In the genomic region with DNA sequence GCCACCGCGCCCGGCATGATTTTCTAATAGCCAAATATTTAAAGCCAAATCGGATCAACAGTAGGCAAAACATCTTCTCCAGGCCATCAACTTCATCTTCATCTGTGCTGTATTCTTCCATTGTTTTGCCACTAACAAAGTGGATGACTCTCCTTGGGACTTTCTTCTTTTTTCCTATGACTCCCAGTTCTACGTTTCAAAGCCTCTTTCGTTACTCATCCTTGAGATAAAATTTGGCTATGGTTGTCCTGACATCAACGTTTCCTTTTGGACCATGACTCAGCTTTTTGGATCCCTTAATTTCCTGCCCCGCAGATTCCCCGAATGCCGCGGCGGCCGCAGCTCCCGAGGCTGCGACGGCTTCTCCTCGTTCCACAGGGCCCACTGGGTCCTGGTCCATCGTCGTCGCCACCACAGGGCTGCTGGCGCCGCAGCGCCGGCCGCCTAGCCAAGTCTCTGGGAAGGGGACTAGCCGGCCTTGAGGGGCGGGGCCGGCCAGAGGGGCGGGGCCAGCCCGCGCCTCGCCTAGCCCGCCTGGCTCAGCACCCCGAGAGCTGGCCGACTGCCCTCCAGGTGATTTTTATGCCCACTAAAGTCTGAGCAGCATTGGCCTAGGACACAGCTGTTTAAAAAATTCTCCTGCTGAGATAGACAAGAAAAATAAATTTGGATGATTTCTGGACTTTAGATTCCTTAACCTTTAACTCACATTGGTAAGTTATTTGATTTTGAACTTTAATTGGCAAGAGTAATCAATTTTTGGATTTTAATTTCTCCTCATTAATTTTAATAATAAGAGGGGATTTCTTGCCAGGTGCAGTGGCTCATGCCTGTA, we compare ENCODE assay signal across 8 cellular contexts.
DNase-seq lines count a peak whose midpoint lies in the region; ATAC-seq and TF ChIP-seq lines count a peak whose summit lies in the region.

No MANE protein-coding gene starts in this region.

- H3K9me2 ChIP-seq in GM23338 (ENCODE audit: insufficient read depth) = no peaks in the 10 kb centered on the region

- H3K4me3 Mint-ChIP-seq in Calu3 (ENCODE audit: low read depth, unreplicated experiment) (peak overlapping the region; percentile 85), GM23338 (peak overlapping the region; percentile 54)

- H3K9me3 Mint-ChIP-seq in Calu3 (ENCODE audit: low read depth, unreplicated experiment) (peaks cover 9% of the 10 kb centered on the region), GM23338 (peaks cover 10% of the 10 kb centered on the region; the same call in 2 of the 3 replicates)

- peak overlapping the region; percentile 61 for H3K4me2 ChIP-seq in GM23338

- peak overlapping the region; percentile 38 for H3K4me3 ChIP-seq in GM23338
- H3K4me3 ChIP-seq in cardiac muscle cell = no peak overlapping the region

- H3K36me3 Mint-ChIP-seq in Calu3 (ENCODE audit: insufficient read depth, unreplicated experiment) (peaks cover 9% of the 10 kb centered on the region), GM23338 (ENCODE audit: low read depth) (peaks cover 4% of the 10 kb centered on the region; the same call in 1 of the 3 replicates)

- no peaks in the 10 kb centered on the region for H3K9me3 ChIP-seq in cardiac muscle cell (ENCODE audit: low read depth)

- peaks cover 48% of the 10 kb centered on the region for H3K4me1 Mint-ChIP-seq in Calu3 (ENCODE audit: low read depth, unreplicated experiment)
- peaks cover 24% of the 10 kb centered on the region for H3K4me1 Mint-ChIP-seq in GM23338

- 0 out of 2 replicates have a peak overlapping the region, but pooled peaks have one; percentile 5 for H2AFZ ChIP-seq in GM23338

- CTCF ChIA-PET in Calu3 (lab: Charles Lee) = interaction anchor here (0.8 kb wide), 1 partner anchor 262 kb away, joined by 3 read pairs; no protein-coding TSS in a partner anchor

- H3K79me2 ChIP-seq in GM23338 (replicated peaks; ENCODE audit: insufficient read depth) = no peaks in the 10 kb centered on the region

- H3K36me3 ChIP-seq in GM23338 (ENCODE audit: insufficient read depth) (no peaks in the 10 kb centered on the region), cardiac muscle cell (no peaks in the 10 kb centered on the region)

- TF ChIP-seq CTCF in Calu3 (IDR thresholded peaks at IDR 0.05; ENCODE audit: unreplicated experiment) (no peak), GM23338 (conservative IDR thresholded peaks at IDR 0.05; ENCODE audit: low read depth in 2 of 2) (no peak), cardiac muscle cell (IDR thresholded peaks at IDR 0.05; ENCODE audit: low read depth, low read length) (no peak)

- H3K27ac ChIP-seq in GM23338 (ENCODE audit: low read depth) = peak overlapping the region; percentile 58
- H3K27ac ChIP-seq in adipose tissue (ENCODE audit: low read depth, low read length) = peak overlapping the region; percentile 56
- no peak overlapping the region for H3K27ac ChIP-seq in cardiac muscle cell

- H3K27ac Mint-ChIP-seq in Calu3 (ENCODE audit: unreplicated experiment) (peak overlapping the region; percentile 95), GM23338 (peak overlapping the region; percentile 38; the same call in 1 of the 2 replicates)

- 11 to 16% (median 11%) methylated on average over 34 to 35 of the region's 35 CpGs for WGBS in adipose tissue, 3 donors

- TSS peak; percentile 95 for BruUV-seq in Calu3 (replicated peaks; lab: Mats Ljungman, UMichigan)

- H3K27me3 ChIP-seq in GM23338 (ENCODE audit: insufficient read depth) = no peaks in the 10 kb centered on the region
- no peaks in the 10 kb centered on the region for H3K27me3 ChIP-seq in cardiac muscle cell

- intact Hi-C loops in Calu3 (cut with micrococcal nuclease; ENCODE audit: unreplicated experiment) = loop anchor here (5.0 kb wide), 2 partner anchors 98 to 107 kb away; a partner anchor contains a TSS

- H3K27me3 Mint-ChIP-seq in Calu3 (ENCODE audit: unreplicated experiment) (no peaks in the 10 kb centered on the region), GM23338 (ENCODE audit: insufficient read depth, low read depth, poor library complexity) (peaks cover 3% of the 10 kb centered on the region)

- DNase-seq in Calu3 = peak; percentile 85
- DNase-seq in GM23338 (ENCODE audit: low spot score) = peak; percentile 82
- DNase-seq in NCI-H526 treated with DMSO at 0.1 percent for 48 hours (lab: John Stamatoyannopoulos, UW) = peak; percentile 78
- DNase-seq in cardiac muscle cell (ENCODE audit: low read depth in 1 of 2, low spot score in 1 of 2) = peak; percentile 67 to 94
- DNase-seq in occipital lobe (lab: John Stamatoyannopoulos, UW) = peak; percentile 58

- no peak for TF ChIP-seq POLR2A in GM18505 (IDR thresholded peaks at IDR 0.05; ENCODE audit: borderline replicate concordance, extremely low read depth, insufficient read depth, insufficient read length)

- no peaks in the 10 kb centered on the region for H4K20me1 ChIP-seq in GM23338 (replicated peaks; ENCODE audit: insufficient read depth)

- H3K4me1 ChIP-seq in GM23338 (ENCODE audit: insufficient read depth) = peaks cover 22% of the 10 kb centered on the region
- H3K4me1 ChIP-seq in cardiac muscle cell (ENCODE audit: low read depth) = peaks cover 15% of the 10 kb centered on the region

- ATAC-seq in GM23338 (peak; percentile 99), HG03571 (IDR thresholded peaks at IDR 0.05; ENCODE audit: unreplicated experiment) (no peak), GM18505 (IDR thresholded peaks at IDR 0.05; ENCODE audit: unreplicated experiment) (no peak)

- no peaks in the 10 kb centered on the region for H3F3A ChIP-seq in GM23338 (replicated peaks; ENCODE audit: low read depth)

TF ChIP-seq in GM23338, 12 proteins besides CTCF, POLR2A, EP300 and RAD21 (continues in another document):
- TF ChIP-seq NANOG (IDR thresholded peaks at IDR 0.05; ENCODE audit: borderline replicate concordance) (no peak), JUNB (IDR thresholded peaks at IDR 0.05; ENCODE audit: unreplicated experiment) (no peak), ZNF114 (CRISPR knock-in tag; IDR thresholded peaks at IDR 0.05) (0 out of 2 replicates have a peak, but pooled peaks have one; percentile 52), CREB1 (CRISPR knock-in tag; IDR thresholded peaks at IDR 0.05; ENCODE audit: low read depth) (peak; percentile 43; the same call in 1 of the 2 replicates), EZH2 (IDR thresholded peaks at IDR 0.05; ENCODE audit: low read depth, unreplicated experiment) (no peak)
- TF ChIP-seq, protein P1, sequence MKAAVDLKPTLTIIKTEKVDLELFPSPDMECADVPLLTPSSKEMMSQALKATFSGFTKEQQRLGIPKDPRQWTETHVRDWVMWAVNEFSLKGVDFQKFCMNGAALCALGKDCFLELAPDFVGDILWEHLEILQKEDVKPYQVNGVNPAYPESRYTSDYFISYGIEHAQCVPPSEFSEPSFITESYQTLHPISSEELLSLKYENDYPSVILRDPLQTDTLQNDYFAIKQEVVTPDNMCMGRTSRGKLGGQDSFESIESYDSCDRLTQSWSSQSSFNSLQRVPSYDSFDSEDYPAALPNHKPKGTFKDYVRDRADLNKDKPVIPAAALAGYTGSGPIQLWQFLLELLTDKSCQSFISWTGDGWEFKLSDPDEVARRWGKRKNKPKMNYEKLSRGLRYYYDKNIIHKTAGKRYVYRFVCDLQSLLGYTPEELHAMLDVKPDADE (IDR thresholded peaks at IDR 0.05) = no peak
- TF ChIP-seq, protein P2, sequence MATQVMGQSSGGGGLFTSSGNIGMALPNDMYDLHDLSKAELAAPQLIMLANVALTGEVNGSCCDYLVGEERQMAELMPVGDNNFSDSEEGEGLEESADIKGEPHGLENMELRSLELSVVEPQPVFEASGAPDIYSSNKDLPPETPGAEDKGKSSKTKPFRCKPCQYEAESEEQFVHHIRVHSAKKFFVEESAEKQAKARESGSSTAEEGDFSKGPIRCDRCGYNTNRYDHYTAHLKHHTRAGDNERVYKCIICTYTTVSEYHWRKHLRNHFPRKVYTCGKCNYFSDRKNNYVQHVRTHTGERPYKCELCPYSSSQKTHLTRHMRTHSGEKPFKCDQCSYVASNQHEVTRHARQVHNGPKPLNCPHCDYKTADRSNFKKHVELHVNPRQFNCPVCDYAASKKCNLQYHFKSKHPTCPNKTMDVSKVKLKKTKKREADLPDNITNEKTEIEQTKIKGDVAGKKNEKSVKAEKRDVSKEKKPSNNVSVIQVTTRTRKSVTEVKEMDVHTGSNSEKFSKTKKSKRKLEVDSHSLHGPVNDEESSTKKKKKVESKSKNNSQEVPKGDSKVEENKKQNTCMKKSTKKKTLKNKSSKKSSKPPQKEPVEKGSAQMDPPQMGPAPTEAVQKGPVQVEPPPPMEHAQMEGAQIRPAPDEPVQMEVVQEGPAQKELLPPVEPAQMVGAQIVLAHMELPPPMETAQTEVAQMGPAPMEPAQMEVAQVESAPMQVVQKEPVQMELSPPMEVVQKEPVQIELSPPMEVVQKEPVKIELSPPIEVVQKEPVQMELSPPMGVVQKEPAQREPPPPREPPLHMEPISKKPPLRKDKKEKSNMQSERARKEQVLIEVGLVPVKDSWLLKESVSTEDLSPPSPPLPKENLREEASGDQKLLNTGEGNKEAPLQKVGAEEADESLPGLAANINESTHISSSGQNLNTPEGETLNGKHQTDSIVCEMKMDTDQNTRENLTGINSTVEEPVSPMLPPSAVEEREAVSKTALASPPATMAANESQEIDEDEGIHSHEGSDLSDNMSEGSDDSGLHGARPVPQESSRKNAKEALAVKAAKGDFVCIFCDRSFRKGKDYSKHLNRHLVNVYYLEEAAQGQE (IDR thresholded peaks at IDR 0.05; ENCODE audit: unreplicated experiment) = no peak
